ENCODE assay signal across 1 cellular context in the genomic region with DNA sequence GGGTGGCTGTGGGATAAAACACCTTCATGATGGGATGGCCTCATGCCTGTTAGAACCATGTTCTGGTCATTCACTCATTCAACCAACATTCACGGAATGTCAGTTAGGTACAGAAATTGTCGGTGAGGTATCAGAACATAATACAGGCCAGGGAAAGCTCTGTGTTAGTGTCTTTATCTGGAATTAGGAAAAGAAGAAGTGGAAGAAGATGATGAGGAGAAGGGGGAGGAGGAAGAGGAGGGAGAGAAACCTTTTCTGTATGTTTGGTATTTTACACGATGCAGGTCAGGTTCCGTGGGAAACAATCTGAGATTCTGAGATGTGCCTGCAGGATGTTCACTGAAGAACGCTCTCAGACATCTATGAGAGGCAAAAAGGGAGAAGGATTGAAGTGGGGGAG.
TF ChIP-seq lines count a peak whose summit lies in the region.

No MANE protein-coding gene starts in this region.

TF ChIP-seq in SK-N-SH, 30 proteins besides CTCF, POLR2A, EP300 and RAD21 (continued from another document):
- TF ChIP-seq IRF3 (IDR thresholded peaks at IDR 0.05; ENCODE audit: low read depth, low read length) (no peak), FOXM1 (IDR thresholded peaks at IDR 0.05; ENCODE audit: low read depth) (no peak)
TF ChIP-seq in SK-N-SH: peak in this region for 0.
